ENCODE assay signal across 9 cellular contexts in the genomic region with DNA sequence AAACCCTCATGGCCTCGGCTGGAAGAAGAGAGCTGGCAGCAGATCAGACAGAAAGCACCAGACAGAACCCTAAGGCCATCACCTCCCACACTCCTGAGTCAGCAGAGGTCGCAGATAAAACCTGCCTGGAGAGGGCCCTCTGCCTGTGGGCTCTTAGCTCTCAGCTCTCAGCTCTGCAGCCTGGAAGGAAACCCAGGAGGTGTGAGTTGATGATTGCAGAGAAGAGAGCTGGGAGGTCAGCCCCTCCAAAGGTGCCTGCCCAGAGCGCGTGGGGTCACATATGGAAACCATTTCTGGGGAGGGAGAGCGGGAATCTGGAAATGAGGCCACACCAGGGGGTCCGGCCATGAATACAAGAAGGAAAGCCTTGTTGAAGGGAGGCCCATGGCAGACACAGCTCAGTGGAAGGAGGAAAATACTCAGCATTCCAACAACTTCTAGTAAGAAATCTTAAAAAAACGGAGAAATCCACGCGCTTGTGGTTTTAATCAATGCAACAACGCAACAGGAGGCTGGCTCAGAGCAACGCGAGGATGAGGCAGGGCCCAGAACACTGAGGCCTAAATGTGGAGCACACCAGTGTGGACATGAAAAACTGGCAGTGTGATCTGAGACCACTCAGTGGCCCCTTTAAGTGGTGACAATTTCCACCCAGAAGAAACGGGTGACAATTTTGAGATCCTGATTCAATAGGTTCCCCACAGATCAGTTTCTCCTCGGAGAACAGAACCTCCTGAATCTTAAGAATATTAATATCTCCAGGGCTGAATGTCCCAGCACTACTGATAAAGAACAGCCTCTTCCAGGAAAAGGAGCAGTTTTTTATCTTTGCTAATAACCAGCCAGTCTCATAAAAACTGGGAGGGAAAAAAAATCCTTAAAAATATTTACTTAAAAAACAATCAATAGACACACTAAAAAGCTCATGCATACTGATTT. TPM values are rescaled to one million over a fixed set of nuclear protein-coding genes. Genes with fewer than 3 reads are reported as not detected.
A peak's percentile ranks its signal among the peaks of the same experiment; 100 is the strongest.
DNase-seq lines count a peak whose midpoint lies in the region; ATAC-seq and TF ChIP-seq lines count a peak whose summit lies in the region.
"Had no signal": no experiment of that assay in that cellular context is flagged by ENCODE, and none has a peak within 500 bp of the region (broad histone marks: within the 10 kb centered on the region; RNA-seq: fewer than 3 reads in every experiment).

No MANE protein-coding gene starts in this region.

- no peaks in the 10 kb centered on the region for H3K79me2 ChIP-seq in DND-41 (ENCODE audit: insufficient read depth, low read length)

- peaks cover 7% of the 10 kb centered on the region; the same call in 1 of the 2 replicates for H3K4me1 ChIP-seq in DND-41 (ENCODE audit: insufficient read depth, low read length)
- H3K4me1 ChIP-seq in right lobe of liver, result peaks cover 0 to 3% (median 0%) of the 10 kb centered on the region in 4 donors

- 64% methylated on average over 13 of the region's 14 CpGs for WGBS in right lobe of liver (ENCODE audit: insufficient coverage, low coverage, low lambda C conversion rate, missing lambda C conversion rate)

- no peak overlapping the region for H3K4me3 ChIP-seq in DND-41 (ENCODE audit: low read depth in 1 of 2, low read length in 2 of 2)
- no peak overlapping the region for H3K4me3 ChIP-seq in right lobe of liver

- DNase-seq in DND-41, result peak; percentile 35
- DNase-seq in NCI-H510A treated with DMSO at 0.1 percent for 48 hours (lab: John Stamatoyannopoulos, UW), result peak; percentile 17
- DNase-seq in dedifferentiated amniotic fluid mesenchymal stem cell (ENCODE audit: extremely low spot score), result peak; percentile 16
- peak in 1 of 3 donors; percentile 41 for DNase-seq in right lobe of liver
- DNase-seq in COR-L47 (lab: John Stamatoyannopoulos, UW), result no peak
- no peak for DNase-seq in stimulated activated naive CD4-positive, alpha-beta T cell (lab: John Stamatoyannopoulos, UW)
- no peak for DNase-seq in NCI-H146 (lab: John Stamatoyannopoulos, UW)

- H3K36me3 ChIP-seq in DND-41 (ENCODE audit: insufficient read depth, low read length) (no peaks in the 10 kb centered on the region), right lobe of liver (no peaks in the 10 kb centered on the region)

- H4K20me1 ChIP-seq in DND-41 (ENCODE audit: insufficient read depth, low read length), result no peaks in the 10 kb centered on the region

- H2AFZ ChIP-seq in DND-41 (ENCODE audit: low read depth, low read length), result no peak overlapping the region

- peak; percentile 45; the same call in 1 of the 3 replicates for ATAC-seq in DND-41 (ENCODE audit: insufficient read depth, low read depth)
- peak; percentile 65 to 85 (median 74) for ATAC-seq in right lobe of liver
- no peak for ATAC-seq in GM19455 (IDR thresholded peaks at IDR 0.05; ENCODE audit: unreplicated experiment)

- intact Hi-C loops in right lobe of liver (cut with DNase I), result no loop called here

- H3K27ac ChIP-seq in DND-41 (ENCODE audit: low read length) (no peak overlapping the region; the same call in 1 of the 2 replicates), right lobe of liver (no peak overlapping the region)
- H3K27ac ChIP-seq: HL-60 had no signal

- H3K27me3 ChIP-seq in DND-41 (ENCODE audit: insufficient read depth, low read length, poor library complexity), result no peaks in the 10 kb centered on the region
- H3K27me3 ChIP-seq in right lobe of liver, result no peaks in the 10 kb centered on the region

- TF ChIP-seq POLR2A in right lobe of liver (IDR thresholded peaks at IDR 0.05), result no peak

- TF ChIP-seq CTCF in DND-41 (IDR thresholded peaks at IDR 0.05; ENCODE audit: borderline replicate concordance, extremely low read depth, low read length, poor library complexity, severe bottlenecking) (peak; percentile 26), right lobe of liver (IDR thresholded peaks at IDR 0.05) (peak in 1 of 4 donors; percentile 7)

- H3K9ac ChIP-seq in DND-41 (ENCODE audit: low read depth, low read length), result no peak overlapping the region

- no peaks in the 10 kb centered on the region for H3K9me3 ChIP-seq in DND-41 (ENCODE audit: insufficient read depth, low read length, severe bottlenecking)
- no peaks in the 10 kb centered on the region for H3K9me3 ChIP-seq in right lobe of liver

- H3K4me2 ChIP-seq in DND-41 (ENCODE audit: insufficient read depth, low read length), result no peak overlapping the region

RNA-seq across cellular contexts. Expression of gene PSMG1, which starts 45.7 kb away (rescaled TPM):
- total RNA-seq in right lobe of liver, result 10 to 100 TPM; 17.1 to 32.4 (median 26.0) TPM

Comparison
In these comparisons a context has a peak if more than half of its experiments do, and no peak if none do; other contexts are left out.
1. DNase-seq: peak in DND-41 (single experiment), NCI-H510A treated with DMSO at 0.1 percent for 48 hours (single experiment) and dedifferentiated amniotic fluid mesenchymal stem cell (single experiment); none in COR-L47 (single experiment), stimulated activated naive CD4-positive, alpha-beta T cell (0 of 6) and NCI-H146 (single experiment).